ENCODE assay signal across 8 cellular contexts in the genomic region with DNA sequence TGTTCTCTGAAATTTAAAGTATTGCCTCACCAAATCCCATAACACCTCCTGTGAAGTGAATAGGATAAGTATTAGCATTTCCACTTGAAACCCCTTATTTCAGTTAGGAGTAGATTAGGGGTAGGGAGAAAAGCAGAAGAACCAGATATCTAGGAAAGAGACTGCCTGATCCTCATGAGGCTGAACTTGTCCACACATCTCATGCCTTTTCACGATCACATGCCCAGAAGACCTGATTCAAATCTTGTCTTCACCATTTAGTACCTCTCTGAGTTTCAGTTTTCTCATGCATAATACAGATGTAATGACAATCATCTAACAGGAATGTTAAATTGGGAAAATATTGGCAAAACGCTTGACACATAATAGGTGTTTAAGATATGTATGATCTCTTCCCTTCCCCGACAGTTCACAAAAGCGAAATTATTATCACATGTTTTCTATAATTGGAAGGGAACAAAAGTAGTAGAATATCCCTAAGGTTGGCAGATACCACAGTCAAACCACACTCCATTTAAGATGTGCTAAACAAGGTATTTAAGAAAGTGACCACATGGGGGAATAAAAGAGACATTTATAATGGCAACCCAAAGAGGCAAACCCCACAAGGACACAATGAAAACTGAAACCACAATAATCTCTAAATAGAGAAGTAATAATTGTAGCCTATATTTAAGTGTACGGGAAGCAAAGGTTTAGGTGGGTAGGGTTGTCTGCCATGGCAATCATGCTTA. TPM values are rescaled to one million over a fixed set of nuclear protein-coding genes. Genes with fewer than 3 reads are reported as not detected.
DNase-seq lines count a peak whose midpoint lies in the region; ATAC-seq and TF ChIP-seq lines count a peak whose summit lies in the region.
"Had no signal": no experiment of that assay in that cellular context is flagged by ENCODE, and none has a peak within 500 bp of the region (broad histone marks: within the 10 kb centered on the region; RNA-seq: fewer than 3 reads in every experiment).

No MANE protein-coding gene starts in this region.

- H3K4me3 Mint-ChIP-seq in mesothelial cell of epicardium = no peak overlapping the region

- intact Hi-C loops in lower lobe of right lung (cut with DNase I) = no loop called here
- intact Hi-C loops in uterus (cut with DNase I; ENCODE audit: low total_unique reads) = no loop called here

- H3K36me3 ChIP-seq in lower lobe of right lung (no peaks in the 10 kb centered on the region), uterus (no peaks in the 10 kb centered on the region)

- H3K9me3 Mint-ChIP-seq in mesothelial cell of epicardium = no peaks in the 10 kb centered on the region

- peaks cover 2% of the 10 kb centered on the region for H3K27me3 Mint-ChIP-seq in mesothelial cell of epicardium (ENCODE audit: low read depth)

- DNase-seq in NAMALWA (ENCODE audit: low spot score) (peak; percentile 63), lower lobe of right lung (no peak), uterus (no peak), D341Med (ENCODE audit: low spot score) (no peak), mesothelial cell of epicardium (ENCODE audit: low spot score in 2 of 2, unreplicated experiment in 2 of 2) (no peak)
- DNase-seq: hippocampal formation had no signal

- ATAC-seq in GM18873 (IDR thresholded peaks at IDR 0.05; ENCODE audit: low FRiP score, unreplicated experiment) (peak; percentile 57), HG02623 (IDR thresholded peaks at IDR 0.05; ENCODE audit: unreplicated experiment) (peak; percentile 55), lower lobe of right lung (peak in 1 of 2 donors; percentile 49)

- H3K27ac ChIP-seq in lower lobe of right lung = peak overlapping the region; percentile 15
- H3K27ac ChIP-seq in uterus = no peak overlapping the region

- no peaks in the 10 kb centered on the region for H3K36me3 Mint-ChIP-seq in mesothelial cell of epicardium

- TF ChIP-seq CTCF in lower lobe of right lung (IDR thresholded peaks at IDR 0.05) = no peak
- no peak for TF ChIP-seq CTCF in uterus (IDR thresholded peaks at IDR 0.05)
- TF ChIP-seq CTCF in mesothelial cell of epicardium (IDR thresholded peaks at IDR 0.05; ENCODE audit: unreplicated experiment) = no peak

- TF ChIP-seq POLR2A in uterus (IDR thresholded peaks at IDR 0.05) = no peak

- no peaks in the 10 kb centered on the region for H3K4me1 Mint-ChIP-seq in mesothelial cell of epicardium

- no peaks in the 10 kb centered on the region for H3K4me1 ChIP-seq in lower lobe of right lung
- H3K4me1 ChIP-seq in uterus = no peaks in the 10 kb centered on the region

- H3K9me3 ChIP-seq in lower lobe of right lung (no peaks in the 10 kb centered on the region), uterus (no peaks in the 10 kb centered on the region)

- H3K27me3 ChIP-seq in lower lobe of right lung (ENCODE audit: low read depth) = no peaks in the 10 kb centered on the region
- no peaks in the 10 kb centered on the region for H3K27me3 ChIP-seq in uterus

- H3K4me3 ChIP-seq in lower lobe of right lung (no peak overlapping the region), uterus (no peak overlapping the region)

- no peak overlapping the region for H3K27ac Mint-ChIP-seq in mesothelial cell of epicardium

RNA-seq across cellular contexts. Expression of gene GFI1, which starts 25.2 kb away (rescaled TPM):
- total RNA-seq in lower lobe of right lung (3.3 TPM), uterus (1 to 10 TPM in 1 of 4 donors, under 1 TPM in 2, not detected in 1; 0.26 to 2.4 (median 0.95) TPM), mesothelial cell of epicardium (0.34 to 0.58 TPM (median 0.41 TPM) in 3 replicates)
